10 cellular contexts compared by ENCODE assay signal in the genomic region with DNA sequence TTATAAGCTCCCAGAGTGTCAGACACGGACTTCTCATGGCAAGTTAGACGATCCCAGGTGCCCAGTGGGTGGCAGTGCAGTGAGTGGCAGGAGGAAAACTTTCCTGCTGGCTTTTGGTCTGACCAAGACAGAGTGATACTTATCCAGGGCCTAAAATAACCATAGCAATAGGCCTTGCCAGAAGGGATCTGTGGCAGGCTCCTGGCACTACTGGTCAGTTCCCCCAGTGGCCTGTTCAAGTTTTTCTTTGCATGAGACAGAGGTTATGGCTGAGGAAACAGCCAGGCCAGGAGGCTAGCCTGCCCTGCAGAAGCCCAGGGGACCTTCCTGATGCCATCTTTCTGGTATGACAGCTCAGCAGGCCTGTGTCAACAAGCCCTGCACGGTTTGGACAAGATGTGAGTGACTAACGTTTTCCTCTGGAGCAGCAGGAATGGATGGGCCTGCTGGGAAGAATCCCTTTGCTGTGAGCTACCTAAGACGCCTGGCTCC. TPM values are rescaled to one million over a fixed set of nuclear protein-coding genes. Genes with fewer than 3 reads are reported as not detected.
DNase-seq lines count a peak whose midpoint lies in the region; ATAC-seq lines count a peak whose summit lies in the region.
"Had no signal": no experiment of that assay in that cellular context is flagged by ENCODE, and none has a peak within 500 bp of the region (broad histone marks: within the 10 kb centered on the region; RNA-seq: fewer than 3 reads in every experiment).

No MANE protein-coding gene starts in this region.

- H3K4me3 ChIP-seq in H7 (ENCODE audit: insufficient read depth, low read depth, low read length): no peak overlapping the region
- H3K4me3 ChIP-seq: transverse colon had no signal

- H3K36me3 ChIP-seq in H7 (replicated peaks; ENCODE audit: control insufficient read depth, insufficient read depth, low read length): no peaks in the 10 kb centered on the region
- H3K36me3 ChIP-seq: transverse colon had no signal

- H3K27me3 ChIP-seq in H7 (ENCODE audit: control insufficient read depth, insufficient read depth, low read length): no peaks in the 10 kb centered on the region
- H3K27me3 ChIP-seq: transverse colon had no signal

- DNase-seq in ELR (ENCODE audit: low read depth): peak; percentile 43
- DNase-seq in NCI-H510A treated with DMSO at 0.1 percent for 48 hours (lab: John Stamatoyannopoulos, UW): peak; percentile 40
- peak; percentile 27 for DNase-seq in pulmonary artery endothelial cell (ENCODE audit: low read depth, low spot score)
- DNase-seq in stimulated activated CD4-positive, alpha-beta T cell treated with anti-CD3 and anti-CD28 coated beads, Interleukin-2, amount 100 ng/mL, for 48 hours: no peak
- DNase-seq in H7: no peak
- DNase-seq: transverse colon had no signal

- ATAC-seq in esophagus mucosa: peak; percentile 88
- ATAC-seq in HG03565 (IDR thresholded peaks at IDR 0.05; ENCODE audit: unreplicated experiment): no peak
- ATAC-seq in GM21528 (IDR thresholded peaks at IDR 0.05; ENCODE audit: low FRiP score, unreplicated experiment): no peak

RNA-seq across cellular contexts. Expression of a gene that starts 17.9 kb away (rescaled TPM):
- 0.80 TPM for total RNA-seq in esophagus mucosa
- total RNA-seq in pulmonary artery endothelial cell: 0.74 and 0.92 TPM in 2 replicates
- total RNA-seq in H7 (2014; rRNA removed; shearing (Covaris generic)): 6.0 and 21.2 TPM in 2 replicates

RNA-seq across cellular contexts. Expression of a gene that starts 44.1 kb away (rescaled TPM):
- total RNA-seq in esophagus mucosa (19.1 TPM), pulmonary artery endothelial cell (22.9 and 35.9 TPM in 2 replicates)
- 40.9 and 53.1 TPM in 2 replicates for total RNA-seq in H7 (2014; rRNA removed; shearing (Covaris generic))

RNA-seq across cellular contexts. Expression of a gene that starts 58.4 kb away (rescaled TPM):
- total RNA-seq in esophagus mucosa (9.2 TPM), pulmonary artery endothelial cell (0.07 TPM in 1 of 2 replicates, not detected in the other)
- total RNA-seq in H7 (2014; rRNA removed; shearing (Covaris generic)): 0.38 and 2.0 TPM in 2 replicates
- total RNA-seq: OCI-LY7 had no signal

Comparison
In these comparisons a context has a peak if more than half of its experiments do, and no peak if none do; other contexts are left out.
1. DNase-seq: peak in ELR (single experiment), NCI-H510A treated with DMSO at 0.1 percent for 48 hours (single experiment) and pulmonary artery endothelial cell (single experiment); none in stimulated activated CD4-positive, alpha-beta T cell treated with anti-CD3 and anti-CD28 coated beads, Interleukin-2, amount 100 ng/mL, for 48 hours (0 of 2) and H7 (single experiment).